ENCODE assay signal across 20 cellular contexts in genomic region chr22:24982301-24983056, GRCh38. TPM values are rescaled to one million over a fixed set of nuclear protein-coding genes. Genes with fewer than 3 reads are reported as not detected.
A peak's percentile ranks its signal among the peaks of the same experiment; 100 is the strongest.
DNase-seq lines count a peak whose midpoint lies in the region; ATAC-seq and TF ChIP-seq lines count a peak whose summit lies in the region.
"Had no signal": no experiment of that assay in that cellular context is flagged by ENCODE, and none has a peak within 500 bp of the region (broad histone marks: within the 10 kb centered on the region; RNA-seq: fewer than 3 reads in every experiment).

No MANE protein-coding gene starts in this region.

- peak overlapping the region; percentile 78 for H2BK15ac ChIP-seq in mesenchymal stem cell (ENCODE audit: low read depth, poor library complexity, severe bottlenecking)

- WGBS in heart left ventricle, 4 donors: 66 to 92% (median 73%) methylated on average over 5 to 8 of the region's 8 CpGs
- WGBS in endodermal cell (ENCODE audit: insufficient coverage in 1 of 2, insufficient read length in 1 of 2), 2 experiments: 87 to 90% methylated on average over 8 of the region's 8 CpGs
- WGBS in mesenchymal stem cell: 93% methylated on average over 8 of the region's 8 CpGs

- H3K4me1 ChIP-seq in heart left ventricle (peaks cover 2 to 76% (median 47%) of the 10 kb centered on the region in 12 donors), endodermal cell (ENCODE audit: control insufficient read depth, insufficient read depth, low read length) (peaks cover 7% of the 10 kb centered on the region), mesenchymal stem cell (ENCODE audit: control insufficient read depth, insufficient read depth, low read depth, low read length) (no peaks in the 10 kb centered on the region), upper lobe of right lung (peaks cover 9% of the 10 kb centered on the region)

- intact Hi-C loops in heart left ventricle (cut with DNase I): no loop called here
- intact Hi-C loops in left ventricle myocardium superior (cut with micrococcal nuclease): no loop called here
- intact Hi-C loops in upper lobe of right lung (cut with DNase I): no loop called here

- H3K9ac ChIP-seq in endodermal cell (ENCODE audit: extremely low read depth, low read length, poor library complexity, severe bottlenecking) (no peak overlapping the region), mesenchymal stem cell (ENCODE audit: low read length) (no peak overlapping the region)

- peak overlapping the region; percentile 25 for H4K91ac ChIP-seq in mesenchymal stem cell (ENCODE audit: low read length)

- H3K36me3 ChIP-seq in heart left ventricle (no peaks in the 10 kb centered on the region), endodermal cell (ENCODE audit: control insufficient read depth, insufficient read depth, low read length) (peaks cover 4% of the 10 kb centered on the region), mesenchymal stem cell (ENCODE audit: control insufficient read depth in 1 of 2, insufficient read depth in 2 of 2, low read depth in 1 of 2, low read length in 2 of 2) (no peaks in the 10 kb centered on the region), upper lobe of right lung (no peaks in the 10 kb centered on the region)

- no peaks in the 10 kb centered on the region for H3K27me3 Mint-ChIP-seq in endodermal cell (ENCODE audit: insufficient read depth)

- H3K9me3 ChIP-seq in heart left ventricle (no peaks in the 10 kb centered on the region), endodermal cell (ENCODE audit: control insufficient read depth, low read length) (no peaks in the 10 kb centered on the region), mesenchymal stem cell (ENCODE audit: control insufficient read depth, low read length) (no peaks in the 10 kb centered on the region), upper lobe of right lung (no peaks in the 10 kb centered on the region)
- H3K9me3 ChIP-seq: mucosa of descending colon had no signal

- H3K4me1 Mint-ChIP-seq in endodermal cell: peaks cover 40% of the 10 kb centered on the region

- in situ Hi-C loops in GM13977 (cut with MboI; ENCODE audit: low pct_unique_long_range_greater_than_20kb, low sequenced_read_pairs, unreplicated experiment): no loop called here

- H3K9me3 Mint-ChIP-seq in endodermal cell: no peaks in the 10 kb centered on the region
- H3K9me3 Mint-ChIP-seq: activated naive CD4-positive, alpha-beta T cell treated with anti-CD3 and anti-CD28 coated beads, Interleukin-2, amount 50 U/mL, for 24 hours; activated T-cell treated with anti-CD3 and anti-CD28 coated beads, Interleukin-2, amount 50 U/mL, for 24 hours had no signal

- H3K27ac ChIP-seq in heart left ventricle: peak overlapping the region in 11 of 12 donors; percentile 38 to 83 (median 66)
- H3K27ac ChIP-seq in endodermal cell (ENCODE audit: low read depth, low read length): no peak overlapping the region
- no peak overlapping the region for H3K27ac ChIP-seq in mesenchymal stem cell (ENCODE audit: low read length, poor library complexity, severe bottlenecking)
- peak overlapping the region; percentile 42 for H3K27ac ChIP-seq in upper lobe of right lung
- H3K27ac ChIP-seq: C4-2B had no signal

- H4K8ac ChIP-seq in mesenchymal stem cell (ENCODE audit: low read length): peak overlapping the region; percentile 78

- H2BK5ac ChIP-seq in mesenchymal stem cell (ENCODE audit: low read depth, low read length, poor library complexity, severe bottlenecking): no peak overlapping the region

- H3K27me3 ChIP-seq in heart left ventricle (no peaks in the 10 kb centered on the region), endodermal cell (ENCODE audit: control insufficient read depth, insufficient read depth, low read length, poor library complexity, severe bottlenecking) (no peaks in the 10 kb centered on the region), mesenchymal stem cell (ENCODE audit: control insufficient read depth in 1 of 2, insufficient read depth in 1 of 2, low read length in 2 of 2) (peaks cover 0 to 7% of the 10 kb centered on the region in 2 experiments), upper lobe of right lung (no peaks in the 10 kb centered on the region)

- H3K4me3 ChIP-seq in heart left ventricle: no peak overlapping the region
- no peak overlapping the region for H3K4me3 ChIP-seq in endodermal cell (ENCODE audit: low read length)
- H3K4me3 ChIP-seq in mesenchymal stem cell (ENCODE audit: insufficient read depth in 1 of 2, low read depth in 1 of 2, low read length in 2 of 2): no peak overlapping the region
- no peak overlapping the region for H3K4me3 ChIP-seq in upper lobe of right lung
- H3K4me3 ChIP-seq: mucosa of descending colon had no signal

- H3K23ac ChIP-seq in mesenchymal stem cell (ENCODE audit: low read length in 2 of 2): no peak overlapping the region

- TF ChIP-seq CTCF in heart left ventricle (IDR thresholded peaks at IDR 0.05): no peak
- TF ChIP-seq CTCF in endodermal cell (conservative IDR thresholded peaks at IDR 0.05): no peak
- no peak for TF ChIP-seq CTCF in upper lobe of right lung (IDR thresholded peaks at IDR 0.05)
- TF ChIP-seq CTCF in GM13977 (IDR thresholded peaks at IDR 0.05; ENCODE audit: extremely low read depth, insufficient read depth, missing control alignments): no peak

- DNase-seq in heart left ventricle (no peak), left ventricle myocardium superior (no peak), endodermal cell (no peak), mesenchymal stem cell (no peak), upper lobe of right lung (no peak), cortex of kidney (lab: John Stamatoyannopoulos, UW) (no peak), GM13977 (ENCODE audit: low spot score) (no peak), KG1 (lab: John Stamatoyannopoulos, UW) (no peak)
- DNase-seq: activated CD4-positive, alpha-beta T cell treated with anti-CD3 and anti-CD28 coated beads, Interleukin-2, amount 50 U/mL, for 48 hours; activated T-cell treated with anti-CD3 and anti-CD28 coated beads, Interleukin-2, amount 50 U/mL, for 24 hours; GOT3; mucosa of descending colon; NCI-H2081 treated with DMSO at 0.1 percent for 48 hours; NCI-H524 treated with DMSO at 0.1 percent for 48 hours; occipital lobe; small intestine had no signal

- H2AK5ac ChIP-seq in mesenchymal stem cell (ENCODE audit: low read length, severe bottlenecking): no peak overlapping the region

- peak overlapping the region; percentile 55 for H3K18ac ChIP-seq in mesenchymal stem cell (ENCODE audit: low read depth in 1 of 2, low read length in 2 of 2)

- H3K4me3 Mint-ChIP-seq in endodermal cell: no peak overlapping the region
- H3K4me3 Mint-ChIP-seq: activated naive CD4-positive, alpha-beta T cell treated with anti-CD3 and anti-CD28 coated beads, Interleukin-2, amount 50 U/mL, for 24 hours; activated T-cell treated with anti-CD3 and anti-CD28 coated beads, Interleukin-2, amount 50 U/mL, for 24 hours had no signal

- peaks cover 3% of the 10 kb centered on the region for H3K36me3 Mint-ChIP-seq in endodermal cell (ENCODE audit: low read depth)
- H3K36me3 Mint-ChIP-seq: activated naive CD4-positive, alpha-beta T cell treated with anti-CD3 and anti-CD28 coated beads, Interleukin-2, amount 50 U/mL, for 24 hours had no signal

- no peak for TF ChIP-seq POLR2A in heart left ventricle (IDR thresholded peaks at IDR 0.05)

- H2AFZ ChIP-seq in mesenchymal stem cell (ENCODE audit: low read depth, low read length): no peak overlapping the region

- H3K79me1 ChIP-seq in mesenchymal stem cell (replicated peaks; ENCODE audit: low read length, poor library complexity, severe bottlenecking): no peaks in the 10 kb centered on the region

- no peak overlapping the region for H3K4me2 ChIP-seq in mesenchymal stem cell (ENCODE audit: low read length, poor library complexity, severe bottlenecking)

- H3K4ac ChIP-seq in mesenchymal stem cell (ENCODE audit: low read depth in 1 of 2, low read length in 2 of 2): peak overlapping the region in 1 of 2 experiments; percentile 77

- ATAC-seq in heart left ventricle (no peak), left ventricle myocardium superior (no peak), upper lobe of right lung (peak; percentile 7)
- ATAC-seq: mucosa of descending colon had no signal

- H2BK12ac ChIP-seq in mesenchymal stem cell (ENCODE audit: low read length in 2 of 2): peak overlapping the region; percentile 78 to 89

- H3K14ac ChIP-seq in mesenchymal stem cell (ENCODE audit: low read length in 2 of 2): no peak overlapping the region

- peak overlapping the region; percentile 76 for H3K27ac Mint-ChIP-seq in endodermal cell
- H3K27ac Mint-ChIP-seq: activated naive CD4-positive, alpha-beta T cell treated with anti-CD3 and anti-CD28 coated beads, Interleukin-2, amount 50 U/mL, for 24 hours; activated T-cell treated with anti-CD3 and anti-CD28 coated beads, Interleukin-2, amount 50 U/mL, for 24 hours had no signal

- no peak overlapping the region for H2BK120ac ChIP-seq in mesenchymal stem cell (ENCODE audit: low read depth, low read length)

RNA-seq across cellular contexts. Expression of gene KIAA1671, which starts 30.0 kb away (rescaled TPM):
- total RNA-seq in heart left ventricle (10 to 100 TPM in 8 of 9 donors, 1 to 10 TPM in 1; 7.2 to 22.1 (median 14.8) TPM), left ventricle myocardium superior (11.6 TPM), endodermal cell (10 to 100 TPM; 38.8 to 43.7 TPM), upper lobe of right lung (46.7 TPM)
- polyA plus RNA-seq in heart left ventricle: 1 to 10 TPM; 4.5 to 5.7 TPM
- polyA plus RNA-seq in endodermal cell (2013, experiment 1 of 2): 8.8 TPM
- 9.4 TPM for polyA plus RNA-seq in endodermal cell (2013, experiment 2 of 2)
- 6.7 TPM for polyA plus RNA-seq in mesenchymal stem cell (2013, experiment 1 of 2)
- 6.6 TPM for polyA plus RNA-seq in mesenchymal stem cell (2013, experiment 2 of 2)

RNA-seq across cellular contexts. Expression of gene LHFPL7, which starts 36.0 kb away (rescaled TPM):
- total RNA-seq in heart left ventricle: not detected
- not detected for polyA plus RNA-seq in heart left ventricle
- total RNA-seq in left ventricle myocardium superior: not detected
- not detected for total RNA-seq in endodermal cell
- not detected for polyA plus RNA-seq in endodermal cell (2013, experiment 1 of 2)
- polyA plus RNA-seq in endodermal cell (2013, experiment 2 of 2): not detected
- polyA plus RNA-seq in mesenchymal stem cell (2013, experiment 1 of 2): not detected
- not detected for polyA plus RNA-seq in mesenchymal stem cell (2013, experiment 2 of 2)
- not detected for total RNA-seq in upper lobe of right lung
- total RNA-seq: frontal cortex, occipital lobe, ureter had no signal
- polyA plus RNA-seq: small intestine had no signal

Comparison
In these comparisons a context has a peak if more than half of its experiments do, and no peak if none do; other contexts are left out.
1. H3K27ac ChIP-seq: peak in heart left ventricle (11 of 12) and upper lobe of right lung (single experiment); none in endodermal cell (single experiment) and mesenchymal stem cell (single experiment).